ENCODE assay signal across 9 cellular contexts in genomic region chr6:35719407-35719829, GRCh38. TPM values are rescaled to one million over a fixed set of nuclear protein-coding genes. Genes with fewer than 3 reads are reported as not detected.
DNase-seq lines count a peak whose midpoint lies in the region; ATAC-seq, FAIRE-seq and TF ChIP-seq lines count a peak whose summit lies in the region.
"Had no signal": no experiment of that assay in that cellular context is flagged by ENCODE, and none has a peak within 500 bp of the region (broad histone marks: within the 10 kb centered on the region; RNA-seq: fewer than 3 reads in every experiment).

No MANE protein-coding gene starts in this region.

- no peak for DNase-seq in activated naive CD4-positive, alpha-beta T cell treated with anti-CD3 and anti-CD28 coated beads for 36 hours
- no peak for DNase-seq in activated naive CD4-positive, alpha-beta T cell (lab: John Stamatoyannopoulos, UW)
- no peak for DNase-seq in Peyer's patch
- DNase-seq in kidney, result no peak
- no peak for DNase-seq in upper lobe of left lung
- DNase-seq in WTC11 (ENCODE audit: low spot score), result no peak
- no peak for DNase-seq in H7
- DNase-seq in COLO668 (lab: John Stamatoyannopoulos, UW; ENCODE audit: unreplicated experiment), result no peak
- DNase-seq: small intestine had no signal

- H3K4me3 Mint-ChIP-seq in activated naive CD4-positive, alpha-beta T cell treated with anti-CD3 and anti-CD28 coated beads for 36 hours, result peak overlapping the region; percentile 80
- no peak overlapping the region for H3K4me3 Mint-ChIP-seq in WTC11

- intact Hi-C loops in activated naive CD4-positive, alpha-beta T cell treated with anti-CD3 and anti-CD28 coated beads for 36 hours (cut with micrococcal nuclease), result loop anchor here (1.0 to 5.0 kb wide), 7 partner anchors 9 to 723 kb away; partner anchors contain the start of genes KCTD20 and PXT1
- intact Hi-C loops in kidney (cut with DNase I), result no loop called here

- POLR2A ChIA-PET in WTC11 (lab: Charles Lee), result interaction anchor here (1.3 to 2.0 kb wide), 2 partner anchors 13 to 45 kb away, joined by 3 to 8 read pairs; no protein-coding TSS in a partner anchor

- TF ChIP-seq CTCF in Peyer's patch (IDR thresholded peaks at IDR 0.05) (no peak), kidney (IDR thresholded peaks at IDR 0.05; ENCODE audit: borderline replicate concordance, extremely low read depth, insufficient read depth) (no peak), upper lobe of left lung (IDR thresholded peaks at IDR 0.05) (no peak), WTC11 (IDR thresholded peaks at IDR 0.05) (no peak)

- WGBS in upper lobe of left lung, 2 donors, result 41 to 49% methylated on average over 5 of the region's 5 CpGs

- peak in 2 of 4 donors; percentile 64 to 67 for TF ChIP-seq EP300 in upper lobe of left lung (IDR thresholded peaks at IDR 0.05)

- H3K4me1 ChIP-seq in Peyer's patch, result peaks cover 16 to 72% (median 40%) of the 10 kb centered on the region in 4 donors
- peaks cover 19 to 32% of the 10 kb centered on the region in 2 donors for H3K4me1 ChIP-seq in kidney (ENCODE audit: control insufficient read depth in 1 of 2, insufficient read depth in 1 of 2, low read depth in 1 of 2, low read length in 2 of 2)
- H3K4me1 ChIP-seq in upper lobe of left lung, result peaks cover 68 to 74% (median 70%) of the 10 kb centered on the region in 4 donors

- FAIRE-seq in kidney (lab: Jason Lieb, UNC), result no peak
- FAIRE-seq: small intestine had no signal

- peaks cover 4% of the 10 kb centered on the region for H3K9me3 Mint-ChIP-seq in activated naive CD4-positive, alpha-beta T cell treated with anti-CD3 and anti-CD28 coated beads for 36 hours
- no peaks in the 10 kb centered on the region for H3K9me3 Mint-ChIP-seq in WTC11

- peaks cover 67% of the 10 kb centered on the region for H3K4me1 Mint-ChIP-seq in activated naive CD4-positive, alpha-beta T cell treated with anti-CD3 and anti-CD28 coated beads for 36 hours (ENCODE audit: low read depth)
- H3K4me1 Mint-ChIP-seq in WTC11, result peaks cover 49% of the 10 kb centered on the region

- peak overlapping the region; percentile 91 for H3K27ac Mint-ChIP-seq in activated naive CD4-positive, alpha-beta T cell treated with anti-CD3 and anti-CD28 coated beads for 36 hours
- H3K27ac Mint-ChIP-seq in WTC11, result no peak overlapping the region

- no peaks in the 10 kb centered on the region for H3K27me3 Mint-ChIP-seq in activated naive CD4-positive, alpha-beta T cell treated with anti-CD3 and anti-CD28 coated beads for 36 hours (ENCODE audit: low read depth)
- H3K27me3 Mint-ChIP-seq in WTC11 (ENCODE audit: low read depth), result peaks cover 3% of the 10 kb centered on the region

- H3K27ac ChIP-seq in Peyer's patch (peak overlapping the region; percentile 68 to 86 (median 76)), kidney (ENCODE audit: low read depth in 2 of 2, low read length in 2 of 2) (peak overlapping the region; percentile 48), upper lobe of left lung (peak overlapping the region; percentile 93 to 100 (median 96))

- peak in 1 of 2 donors; percentile 3 for ATAC-seq in upper lobe of left lung (ENCODE audit: low FRiP score in 2 of 2)
- no peak for ATAC-seq in WTC11

- no peak for TF ChIP-seq POLR2A in Peyer's patch (IDR thresholded peaks at IDR 0.05)
- no peak for TF ChIP-seq POLR2A in upper lobe of left lung (IDR thresholded peaks at IDR 0.05)

- H3K27me3 ChIP-seq in Peyer's patch (no peaks in the 10 kb centered on the region), upper lobe of left lung (no peaks in the 10 kb centered on the region), H7 (ENCODE audit: control insufficient read depth, insufficient read depth, low read length) (no peaks in the 10 kb centered on the region)

- CTCF ChIA-PET in activated naive CD4-positive, alpha-beta T cell treated with anti-CD3 and anti-CD28 coated beads for 36 hours (lab: Charles Lee), result interaction anchor here (0.5 to 2.1 kb wide), 5 partner anchors 14 to 166 kb away, joined by 3 to 8 read pairs (median 3); partner anchors contain the start of gene ARMC12
- CTCF ChIA-PET in WTC11 (lab: Charles Lee), result no interaction called here

- H3K36me3 ChIP-seq in Peyer's patch (no peaks in the 10 kb centered on the region), kidney (ENCODE audit: control insufficient read depth in 1 of 2, insufficient read depth in 2 of 2, low read length in 2 of 2) (no peaks in the 10 kb centered on the region), upper lobe of left lung (no peaks in the 10 kb centered on the region), H7 (replicated peaks; ENCODE audit: control insufficient read depth, insufficient read depth, low read length) (no peaks in the 10 kb centered on the region)

- H3K9me3 ChIP-seq in Peyer's patch, result no peaks in the 10 kb centered on the region
- no peaks in the 10 kb centered on the region for H3K9me3 ChIP-seq in kidney (ENCODE audit: control insufficient read depth in 1 of 2, low read length in 2 of 2)
- no peaks in the 10 kb centered on the region for H3K9me3 ChIP-seq in upper lobe of left lung

- H3K9ac ChIP-seq in kidney (ENCODE audit: low read length in 2 of 2), result peak overlapping the region in 1 of 2 donors; percentile 6

- H3K4me3 ChIP-seq in Peyer's patch (peak overlapping the region in 1 of 4 donors; percentile 26), kidney (ENCODE audit: low read length in 2 of 2) (peak overlapping the region in 1 of 2 donors; percentile 41), upper lobe of left lung (peak overlapping the region; percentile 17 to 43 (median 32)), H7 (ENCODE audit: insufficient read depth, low read depth, low read length) (no peak overlapping the region)

- H3K36me3 Mint-ChIP-seq in activated naive CD4-positive, alpha-beta T cell treated with anti-CD3 and anti-CD28 coated beads for 36 hours (ENCODE audit: low read depth), result peaks cover 3% of the 10 kb centered on the region
- no peaks in the 10 kb centered on the region for H3K36me3 Mint-ChIP-seq in WTC11

TF ChIP-seq in WTC11, 78 proteins besides CTCF, POLR2A, EP300 and RAD21 (continues in another document):
- no peak for TF ChIP-seq ZNF138 (CRISPR knock-in tag; conservative IDR thresholded peaks at IDR 0.05)
- no peak for TF ChIP-seq STAT6 (CRISPR knock-in tag; conservative IDR thresholded peaks at IDR 0.05; ENCODE audit: low read depth)
- no peak for TF ChIP-seq ZNF512 (CRISPR knock-in tag; IDR thresholded peaks at IDR 0.05; ENCODE audit: borderline replicate concordance)

RNA-seq across cellular contexts. Expression of gene ARMC12, which starts 17.4 kb away (rescaled TPM):
- total RNA-seq in activated naive CD4-positive, alpha-beta T cell treated with anti-CD3 and anti-CD28 coated beads for 36 hours, result 1 to 10 TPM; 3.1 to 3.9 TPM
- total RNA-seq in Peyer's patch (1 to 10 TPM in 2 of 4 donors, not detected in 2; 1.3 to 2.7 TPM), kidney (0.47 TPM), upper lobe of left lung (1 to 10 TPM in 1 of 6 donors, under 1 TPM in 4, not detected in 1; 0.46 to 6.3 (median 0.74) TPM), WTC11 (2021) (1.0 to 2.0 TPM (median 1.4 TPM) in 3 replicates)
- 0.69 TPM for polyA plus RNA-seq in kidney (ENCODE audit: insufficient read depth, low read depth, low replicate concordance)
- 0.94 and 3.0 TPM in 2 replicates for total RNA-seq in H7 (2014; rRNA removed; shearing (Covaris generic))

RNA-seq across cellular contexts. Expression of gene FKBP5, which starts 30.7 kb away (rescaled TPM):
- total RNA-seq in activated naive CD4-positive, alpha-beta T cell treated with anti-CD3 and anti-CD28 coated beads for 36 hours, result 100 to 1,000 TPM; 202 to 208 TPM
- total RNA-seq in Peyer's patch, result 100 to 1,000 TPM; 247 to 296 (median 275) TPM
- total RNA-seq in kidney, result 267 TPM
- 45.6 TPM for polyA plus RNA-seq in kidney (ENCODE audit: insufficient read depth, low read depth, low replicate concordance)
- 100 to 1,000 TPM; 112 to 203 (median 143) TPM for total RNA-seq in upper lobe of left lung
- 27.0 to 29.4 TPM (median 27.2 TPM) in 3 replicates for total RNA-seq in WTC11 (2021)
- total RNA-seq in H7 (2014; rRNA removed; shearing (Covaris generic)), result 13.2 and 15.0 TPM in 2 replicates

RNA-seq across cellular contexts. Expression of gene CLPSL2, which starts 57.0 kb away (rescaled TPM):
- not detected for total RNA-seq in activated naive CD4-positive, alpha-beta T cell treated with anti-CD3 and anti-CD28 coated beads for 36 hours
- not detected for total RNA-seq in Peyer's patch
- not detected for total RNA-seq in kidney
- polyA plus RNA-seq in kidney (ENCODE audit: insufficient read depth, low read depth, low replicate concordance), result not detected
- not detected for total RNA-seq in upper lobe of left lung
- total RNA-seq in WTC11 (2021), result 2.8 to 6.2 TPM (median 3.4 TPM) in 3 replicates
- total RNA-seq in H7 (2014; rRNA removed; shearing (Covaris generic)), result 4.2 and 10.8 TPM in 2 replicates
- polyA plus RNA-seq: small intestine had no signal
